In the genomic region with DNA sequence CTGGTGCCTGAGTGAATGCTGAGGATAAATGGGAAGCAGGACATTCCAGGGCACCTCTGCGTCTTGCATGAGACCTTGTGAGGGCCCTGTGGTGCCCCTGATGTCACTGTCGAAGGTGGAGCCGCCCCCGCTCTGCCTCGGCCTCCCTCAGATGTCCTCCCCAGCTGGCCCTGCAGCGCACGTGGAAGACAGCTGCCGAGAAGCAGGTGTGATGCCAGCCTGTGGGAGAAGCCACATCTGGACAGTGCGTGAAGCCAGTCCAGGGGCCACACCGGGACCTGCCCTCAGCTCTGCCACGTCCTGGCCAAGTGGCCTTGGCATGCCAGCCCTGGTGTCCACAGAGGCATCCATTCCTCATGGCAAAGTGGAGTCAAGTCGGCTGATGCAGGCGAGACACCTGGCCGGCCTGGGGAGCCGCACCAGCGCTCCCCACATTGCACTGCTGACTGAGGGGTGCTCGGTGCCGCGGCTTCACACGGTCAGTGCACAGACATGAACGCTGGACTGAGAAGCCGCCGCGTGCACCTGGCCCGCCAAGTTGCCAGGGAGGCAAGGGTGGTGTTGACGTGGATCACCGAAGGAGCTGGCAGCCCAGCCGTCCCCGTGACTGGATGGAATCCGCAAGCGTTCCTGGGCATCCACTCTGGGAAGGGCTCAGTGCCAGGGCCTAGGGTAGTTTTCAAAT, we compare ENCODE assay signal across 19 cellular contexts. TPM values are rescaled to one million over a fixed set of nuclear protein-coding genes. Genes with fewer than 3 reads are reported as not detected.
A peak's percentile ranks its signal among the peaks of the same experiment; 100 is the strongest.
DNase-seq lines count a peak whose midpoint lies in the region; ATAC-seq, FAIRE-seq and TF ChIP-seq lines count a peak whose summit lies in the region.
"Had no signal": no experiment of that assay in that cellular context is flagged by ENCODE, and none has a peak within 500 bp of the region (broad histone marks: within the 10 kb centered on the region; RNA-seq: fewer than 3 reads in every experiment).

No MANE protein-coding gene starts in this region.

- TF ChIP-seq CTCF in right lobe of liver (IDR thresholded peaks at IDR 0.05) (no peak), HepG2 (CRISPR knock-in tag; IDR thresholded peaks at IDR 0.05) (no peak), glutamatergic neuron (IDR thresholded peaks at IDR 0.05; ENCODE audit: partially characterized antibody, unreplicated experiment) (no peak), neural progenitor cell (IDR thresholded peaks at IDR 0.05) (no peak), uterus (IDR thresholded peaks at IDR 0.05) (no peak)

- BruUV-seq in HepG2 (replicated peaks; lab: Mats Ljungman, UMichigan), result no TSS peak

- H3K4me1 ChIP-seq in right lobe of liver (no peaks in the 10 kb centered on the region), HepG2 (ENCODE audit: insufficient read depth, low read length) (peaks cover 34% of the 10 kb centered on the region), neural progenitor cell (no peaks in the 10 kb centered on the region), uterus (peaks cover 3 to 4% of the 10 kb centered on the region in 2 donors)
- H3K4me1 ChIP-seq: HAP-1 had no signal

- H3K9ac ChIP-seq in HepG2 (ENCODE audit: insufficient read depth, low read depth, low read length), result no peak overlapping the region
- no peak overlapping the region for H3K9ac ChIP-seq in neural progenitor cell

- no peaks in the 10 kb centered on the region for H3K79me2 ChIP-seq in HepG2 (ENCODE audit: insufficient read depth, low read length)
- H3K79me2 ChIP-seq in neural progenitor cell (ENCODE audit: low read depth), result no peaks in the 10 kb centered on the region

- 70% methylated on average over 5 of the region's 31 CpGs for WGBS in right lobe of liver (ENCODE audit: insufficient coverage, low coverage, low lambda C conversion rate, missing lambda C conversion rate)
- WGBS in HepG2 (ENCODE audit: low lambda C conversion rate), result 61% methylated on average over 18 of the region's 31 CpGs

- no peak for TF ChIP-seq POLR2A in right lobe of liver (IDR thresholded peaks at IDR 0.05)
- TF ChIP-seq POLR2A in HepG2 (IDR thresholded peaks at IDR 0.05; ENCODE audit: insufficient read depth in 1 of 2, low read depth in 2 of 2, low read length in 2 of 2), result no peak
- TF ChIP-seq POLR2A in uterus (IDR thresholded peaks at IDR 0.05), result no peak

- H3K9me3 Mint-ChIP-seq in glutamatergic neuron (ENCODE audit: unreplicated experiment) (peaks cover 4% of the 10 kb centered on the region), neural progenitor cell (peaks cover 2% of the 10 kb centered on the region)
- H3K9me3 Mint-ChIP-seq: stimulated activated naive CD8-positive, alpha-beta T cell treated with anti-CD3 and anti-CD28 coated beads, Interleukin-15, Interleukin-2, amounts not matched to agents 100 ng/mL and 50 ng/mL, for 24 hours had no signal

- H3K4me3 ChIP-seq in right lobe of liver (no peak overlapping the region), HepG2 (replicated peaks in 1 of 3; ENCODE audit: insufficient read depth in 1 of 3, low read depth in 2 of 3, low read length in 3 of 3) (no peak overlapping the region), neural progenitor cell (no peak overlapping the region), uterus (no peak overlapping the region)
- H3K4me3 ChIP-seq: HAP-1, mucosa of descending colon, pancreas had no signal

- in situ Hi-C loops in HepG2 (cut with HindIII; ENCODE audit: extremely low pct_ligation_motif_present, low pct_unique_long_range_greater_than_20kb), result no loop called here

- H3K4me3 Mint-ChIP-seq in glutamatergic neuron (ENCODE audit: unreplicated experiment) (no peak overlapping the region), neural progenitor cell (no peak overlapping the region)
- H3K4me3 Mint-ChIP-seq: stimulated activated naive CD8-positive, alpha-beta T cell treated with anti-CD3 and anti-CD28 coated beads, Interleukin-15, Interleukin-2, amounts not matched to agents 100 ng/mL and 50 ng/mL, for 24 hours had no signal

- H3K27ac ChIP-seq in right lobe of liver (no peak overlapping the region), HepG2 (ENCODE audit: extremely low read length, insufficient read depth, low read length) (no peak overlapping the region), neural progenitor cell (no peak overlapping the region), uterus (no peak overlapping the region)
- H3K27ac ChIP-seq: pancreas had no signal

- H3F3A ChIP-seq in neural progenitor cell (ENCODE audit: low read depth), result peaks cover 5% of the 10 kb centered on the region

- H3K36me3 Mint-ChIP-seq in glutamatergic neuron (ENCODE audit: unreplicated experiment), result no peaks in the 10 kb centered on the region
- no peaks in the 10 kb centered on the region for H3K36me3 Mint-ChIP-seq in neural progenitor cell

- H3K4me2 ChIP-seq in HepG2 (ENCODE audit: low read depth, low read length), result no peak overlapping the region
- H3K4me2 ChIP-seq in neural progenitor cell, result no peak overlapping the region

- H3K27me3 ChIP-seq in right lobe of liver (no peaks in the 10 kb centered on the region), HepG2 (ENCODE audit: control insufficient read depth in 1 of 2, insufficient read depth in 2 of 2, low read length in 2 of 2) (peaks cover 10 to 82% of the 10 kb centered on the region in 2 experiments), neural progenitor cell (no peaks in the 10 kb centered on the region), uterus (no peaks in the 10 kb centered on the region)
- H3K27me3 ChIP-seq: pancreas had no signal

- no peaks in the 10 kb centered on the region for H3K27me3 Mint-ChIP-seq in glutamatergic neuron (ENCODE audit: unreplicated experiment)
- peaks cover 5% of the 10 kb centered on the region for H3K27me3 Mint-ChIP-seq in neural progenitor cell (ENCODE audit: insufficient read depth, low read depth)
- H3K27me3 Mint-ChIP-seq: stimulated activated naive CD8-positive, alpha-beta T cell treated with anti-CD3 and anti-CD28 coated beads, Interleukin-15, Interleukin-2, amounts not matched to agents 100 ng/mL and 50 ng/mL, for 24 hours had no signal

- no peak overlapping the region for H3K27ac Mint-ChIP-seq in glutamatergic neuron (ENCODE audit: unreplicated experiment)
- H3K27ac Mint-ChIP-seq in neural progenitor cell, result no peak overlapping the region
- H3K27ac Mint-ChIP-seq: stimulated activated naive CD8-positive, alpha-beta T cell treated with anti-CD3 and anti-CD28 coated beads, Interleukin-15, Interleukin-2, amounts not matched to agents 100 ng/mL and 50 ng/mL, for 24 hours had no signal

- H3K9me3 ChIP-seq in right lobe of liver, result no peaks in the 10 kb centered on the region
- no peaks in the 10 kb centered on the region for H3K9me3 ChIP-seq in HepG2 (ENCODE audit: low read length)
- no peaks in the 10 kb centered on the region for H3K9me3 ChIP-seq in neural progenitor cell (ENCODE audit: low read depth)
- no peaks in the 10 kb centered on the region for H3K9me3 ChIP-seq in uterus
- H3K9me3 ChIP-seq: HAP-1, mucosa of descending colon, pancreas had no signal

- no peak for TF ChIP-seq RAD21 in HepG2 (CRISPR knock-in tag; IDR thresholded peaks at IDR 0.05)

- POLR2A ChIA-PET in HepG2 (lab: Yijun Ruan, JAX), result interaction anchor here (1.2 kb wide), 1 partner anchor 9 kb away, joined by 3 read pairs; no protein-coding TSS in a partner anchor

- intact Hi-C loops in right lobe of liver (cut with DNase I) (no loop called here), HepG2 (cut with micrococcal nuclease; ENCODE audit: unreplicated experiment) (no loop called here), uterus (cut with DNase I; ENCODE audit: low total_unique reads) (no loop called here)

- no peak for FAIRE-seq in HepG2 (lab: Jason Lieb, UNC)
- FAIRE-seq: colon, G401.6, GM12891, keratinocyte, pancreas had no signal

- TF ChIP-seq EP300 in HepG2 (IDR thresholded peaks at IDR 0.05; ENCODE audit: low read depth in 2 of 2, low read length in 2 of 2) (no peak), HepG2 (CRISPR knock-in tag; IDR thresholded peaks at IDR 0.05; ENCODE audit: borderline replicate concordance) (no peak)

- DNase-seq in right lobe of liver, result peak in 2 of 3 donors; percentile 13 to 46
- no peak for DNase-seq in HepG2 (ENCODE audit: low spot score)
- peak; percentile 15 for DNase-seq in glutamatergic neuron
- peak; percentile 1 for DNase-seq in neural progenitor cell (ENCODE audit: low spot score)
- peak; percentile 13 for DNase-seq in uterus
- no peak for DNase-seq in hippocampal formation (lab: John Stamatoyannopoulos, UW)
- DNase-seq: NCI-H2107, SW 1271 had no signal

- H3K36me3 ChIP-seq in right lobe of liver (no peaks in the 10 kb centered on the region), HepG2 (replicated peaks in 1 of 2; ENCODE audit: control insufficient read depth in 1 of 2, insufficient read depth in 2 of 2, low read length in 2 of 2) (no peaks in the 10 kb centered on the region), neural progenitor cell (no peaks in the 10 kb centered on the region), uterus (no peaks in the 10 kb centered on the region)
- H3K36me3 ChIP-seq: HAP-1, pancreas had no signal

- H3K4me1 Mint-ChIP-seq in glutamatergic neuron (ENCODE audit: low read depth, unreplicated experiment) (peaks cover 4% of the 10 kb centered on the region), neural progenitor cell (peaks cover 19% of the 10 kb centered on the region)

- CTCF ChIA-PET in HepG2 (lab: Yijun Ruan, JAX; ENCODE audit: low intra/inter-chr PET ratio, low total read pairs), result no interaction called here

- ATAC-seq in right lobe of liver (no peak), HepG2 (no peak), HG02973 (IDR thresholded peaks at IDR 0.05; ENCODE audit: unreplicated experiment) (no peak), HG02763 (IDR thresholded peaks at IDR 0.05; ENCODE audit: unreplicated experiment) (no peak)
- ATAC-seq: mucosa of descending colon, Panc1, pancreas had no signal

- H2AFZ ChIP-seq in HepG2 (ENCODE audit: low read length) (no peak overlapping the region), neural progenitor cell (replicated peaks) (no peak overlapping the region)

- H4K20me1 ChIP-seq in HepG2 (ENCODE audit: insufficient read depth, low read length), result no peaks in the 10 kb centered on the region
- no peaks in the 10 kb centered on the region for H4K20me1 ChIP-seq in neural progenitor cell (ENCODE audit: low read depth)

RNA-seq across cellular contexts. Expression of a gene that starts 21.5 kb away (rescaled TPM):
- total RNA-seq in right lobe of liver (10 to 100 TPM in 1 of 6 experiments, 1 to 10 TPM in 5; 2.3 to 18.6 (median 5.9) TPM), HepG2 (2016; rRNA removed; fragmentation: Illumina TruSeq; extraction: Trizol) (0.66 and 1.2 TPM in 2 replicates), glutamatergic neuron (ENCODE audit: unreplicated experiment) (47.1 TPM), neural progenitor cell (ENCODE audit: low replicate concordance) (3.6 and 12.9 TPM in 2 replicates), uterus (10 to 100 TPM; 25.0 to 44.4 (median 35.8) TPM)
- 0.81 and 1.1 TPM in 2 replicates for total RNA-seq in HepG2 (2016; cell fraction: cytosol; rRNA removed; fragmentation: Illumina TruSeq; extraction: Trizol; ENCODE audit: low read depth)
- 0.56 and 1.0 TPM in 2 replicates for total RNA-seq in HepG2 (2016; cell fraction: insoluble cytoplasmic fraction; rRNA removed; fragmentation: Illumina TruSeq; extraction: Trizol)
- total RNA-seq in HepG2 (2016; cell fraction: membrane; rRNA removed; fragmentation: Illumina TruSeq; extraction: Trizol), result 1.7 and 2.2 TPM in 2 replicates
- 0.31 TPM in 1 of 2 replicates, not detected in the other for total RNA-seq in HepG2 (2016; cell fraction: nucleus; rRNA removed; fragmentation: Illumina TruSeq; extraction: Trizol)
- 0.84 and 1.4 TPM in 2 replicates for polyA plus RNA-seq in HepG2 (2011; rRNA removed)
- polyA plus RNA-seq in HepG2 (2011; cell fraction: cytosol; rRNA removed), result 2.1 and 2.5 TPM in 2 replicates
- polyA plus RNA-seq in HepG2 (2011; cell fraction: nucleus; rRNA removed), result 1.2 and 1.8 TPM in 2 replicates
- 0.23 and 0.79 TPM in 2 replicates for polyA plus RNA-seq in HepG2 (2012)
- polyA plus RNA-seq in HepG2 (2016; cell fraction: cytosol; fragmentation: Illumina TruSeq; extraction: Trizol; ENCODE audit: low read depth), result 1.1 and 1.2 TPM in 2 replicates
- polyA plus RNA-seq in HepG2 (2016; cell fraction: insoluble cytoplasmic fraction; fragmentation: Illumina TruSeq; extraction: Trizol; ENCODE audit: low read depth), result 0.69 and 0.92 TPM in 2 replicates
- polyA plus RNA-seq in HepG2 (2016; cell fraction: membrane; fragmentation: Illumina TruSeq; extraction: Trizol; ENCODE audit: low read depth), result 2.1 TPM in 2 replicates
- polyA plus RNA-seq in HepG2 (2016; cell fraction: nucleus; fragmentation: Illumina TruSeq; extraction: Trizol; ENCODE audit: insufficient read depth, low read depth), result 1.2 and 1.3 TPM in 2 replicates
- 2.5 and 12.3 TPM in 2 replicates for polyA minus RNA-seq in HepG2 (2011; rRNA and poly(A)+ RNA removed; ENCODE audit: low replicate concordance)
- 2.9 and 4.6 TPM in 2 replicates for polyA minus RNA-seq in HepG2 (2011; cell fraction: cytosol; rRNA and poly(A)+ RNA removed)
- 0.87 and 1.4 TPM in 2 replicates for polyA minus RNA-seq in HepG2 (2011; cell fraction: nucleus; rRNA and poly(A)+ RNA removed)

Comparison
In these comparisons a context has a peak if more than half of its experiments do, and no peak if none do; other contexts are left out.
1. DNase-seq: peak in right lobe of liver (2 of 3), glutamatergic neuron (single experiment), neural progenitor cell (single experiment) and uterus (2 of 2); none in HepG2 (single experiment) and hippocampal formation (0 of 2).